In genomic region chr3:136988651-136989050, GRCh38 we compare ENCODE assay signal across 19 cellular contexts. TPM values are rescaled to one million over a fixed set of nuclear protein-coding genes. Genes with fewer than 3 reads are reported as not detected.
A peak's percentile ranks its signal among the peaks of the same experiment; 100 is the strongest.
DNase-seq lines count a peak whose midpoint lies in the region; ATAC-seq and TF ChIP-seq lines count a peak whose summit lies in the region.
"Had no signal": no experiment of that assay in that cellular context is flagged by ENCODE, and none has a peak within 500 bp of the region (broad histone marks: within the 10 kb centered on the region; RNA-seq: fewer than 3 reads in every experiment).

No MANE protein-coding gene starts in this region.

- no peaks in the 10 kb centered on the region for H3K4me1 ChIP-seq in spleen
- H3K4me1 ChIP-seq: A549 had no signal

- H3K4me3 ChIP-seq in fibroblast of villous mesenchyme (ENCODE audit: low read depth, low read length): no peak overlapping the region
- no peak overlapping the region for H3K4me3 ChIP-seq in spleen
- H3K4me3 ChIP-seq: A549 had no signal

- ATAC-seq in left ventricle myocardium superior (peak; percentile 15), Right ventricle myocardium superior (ENCODE audit: poor library complexity) (no peak), esophagus mucosa (no peak)
- ATAC-seq: A549, HCT116 had no signal

- no peaks in the 10 kb centered on the region for H3K36me3 ChIP-seq in spleen

- TF ChIP-seq POLR2A in spleen (IDR thresholded peaks at IDR 0.05): no peak

- H3K9me3 ChIP-seq in spleen: no peaks in the 10 kb centered on the region
- H3K9me3 ChIP-seq: A549, Caco-2 had no signal

- no peak overlapping the region for H3K27ac ChIP-seq in spleen
- H3K27ac ChIP-seq: 22Rv1, A549, HL-60 had no signal

- no peaks in the 10 kb centered on the region for H3K27me3 ChIP-seq in spleen (replicated peaks in 1 of 7)

- intact Hi-C loops in left ventricle myocardium superior (cut with micrococcal nuclease): no loop called here
- intact Hi-C loops in Right ventricle myocardium superior (cut with DNase I): no loop called here
- intact Hi-C loops in spleen (cut with DNase I; ENCODE audit: low total_unique reads): no loop called here

- WGBS in spleen, 5 donors: 88 to 96% (median 91%) methylated on average over 2 of the region's 2 CpGs

- DNase-seq in DMS 273 (lab: John Stamatoyannopoulos, UW; ENCODE audit: unreplicated experiment) (peak; percentile 51), DMS 273 treated with DMSO at 0.1 percent for 48 hours (lab: John Stamatoyannopoulos, UW) (no peak), left ventricle myocardium superior (no peak), Right ventricle myocardium superior (no peak), fibroblast of villous mesenchyme (ENCODE audit: low read depth) (peak; percentile 14), spleen (no peak)
- DNase-seq: AML-193; Caco-2; CD4-positive, alpha-beta T cell; DMS79 treated with DMSO at 0.1 percent for 48 hours; GF-D8; GOT3; H7; HFFc6 had no signal

- no peak for TF ChIP-seq CTCF in fibroblast of villous mesenchyme (IDR thresholded peaks at IDR 0.05; ENCODE audit: insufficient read depth, low read depth, low read length)
- TF ChIP-seq CTCF in spleen (IDR thresholded peaks at IDR 0.05 in 8 of 11, conservative IDR thresholded peaks at IDR 0.05 in 3 of 11): no peak

RNA-seq across cellular contexts. Expression of gene IL20RB, which starts 30.9 kb away (rescaled TPM):
- total RNA-seq in left ventricle myocardium superior: 0.12 TPM
- total RNA-seq in Right ventricle myocardium superior: 0.35 TPM
- total RNA-seq in fibroblast of villous mesenchyme: 1.6 and 2.2 TPM in 2 replicates
- 1 to 10 TPM in 2 of 7 donors, under 1 TPM in 5; 0.33 to 3.1 (median 0.67) TPM for total RNA-seq in spleen
- polyA plus RNA-seq in spleen: 1 to 10 TPM in 1 of 3 donors, under 1 TPM in 2; 0.85 to 1.7 (median 0.96) TPM
- total RNA-seq in esophagus mucosa: 94.7 TPM

Comparison
In these comparisons a context has a peak if more than half of its experiments do, and no peak if none do; other contexts are left out.
1. DNase-seq: peak in DMS 273 (single experiment) and fibroblast of villous mesenchyme (single experiment); none in DMS 273 treated with DMSO at 0.1 percent for 48 hours (single experiment), left ventricle myocardium superior (single experiment), Right ventricle myocardium superior (single experiment) and spleen (single experiment).
2. RNA of gene IL20RB, which starts 30.9 kb away (total RNA-seq): 94.7 TPM in esophagus mucosa (single experiment); 1.6 to 2.2 TPM in fibroblast of villous mesenchyme, 0.33 to 3.1 TPM in spleen, 0.35 TPM in Right ventricle myocardium superior (single experiment) and 0.12 TPM in left ventricle myocardium superior (single experiment); every median in the first group is over 10 times any median in the second.